Comparison of ENCODE assay signal across 8 cellular contexts in genomic region chr17:81044764-81045589, GRCh38. TPM values are rescaled to one million over a fixed set of nuclear protein-coding genes. Genes with fewer than 3 reads are reported as not detected.
A peak's percentile ranks its signal among the peaks of the same experiment; 100 is the strongest.
DNase-seq lines count a peak whose midpoint lies in the region; ATAC-seq and TF ChIP-seq lines count a peak whose summit lies in the region.

No MANE protein-coding gene starts in this region.

- CTCF ChIA-PET in activated CD4-positive, alpha-beta T cell treated with anti-CD3 and anti-CD28 coated beads, Interleukin-2, amount 10 ng/mL, durations not matched to agents 7 days and 5 days (lab: Charles Lee): interaction anchor here (1.6 kb wide), 1 partner anchor 12 kb away, joined by 4 read pairs; no protein-coding TSS in a partner anchor
- CTCF ChIA-PET in naive thymus-derived CD4-positive, alpha-beta T cell (lab: Charles Lee): no interaction called here

- ATAC-seq in HG03457 (IDR thresholded peaks at IDR 0.05; ENCODE audit: unreplicated experiment): no peak
- no peak for ATAC-seq in HG02759 (IDR thresholded peaks at IDR 0.05; ENCODE audit: unreplicated experiment)
- no peak for ATAC-seq in naive thymus-derived CD4-positive, alpha-beta T cell

- TF ChIP-seq POLR2A in adrenal gland (IDR thresholded peaks at IDR 0.05) (no peak), spleen (IDR thresholded peaks at IDR 0.05) (no peak)

- H3K4me3 ChIP-seq in adrenal gland (no peak overlapping the region), spleen (no peak overlapping the region)
- no peak overlapping the region for H3K4me3 ChIP-seq in naive thymus-derived CD4-positive, alpha-beta T cell (ENCODE audit: low read length)

- peak overlapping the region in 4 of 5 donors; percentile 49 to 89 (median 71) for H3K27ac ChIP-seq in adrenal gland
- peak overlapping the region in 5 of 8 donors; percentile 63 to 74 (median 65) for H3K27ac ChIP-seq in spleen
- H3K27ac ChIP-seq in naive thymus-derived CD4-positive, alpha-beta T cell (ENCODE audit: low read depth, low read length): no peak overlapping the region

- no peaks in the 10 kb centered on the region for H3K9me3 Mint-ChIP-seq in activated CD4-positive, alpha-beta T cell treated with anti-CD3 and anti-CD28 coated beads, Interleukin-2, amount 10 ng/mL, durations not matched to agents 7 days and 5 days
- no peaks in the 10 kb centered on the region for H3K9me3 Mint-ChIP-seq in naive thymus-derived CD4-positive, alpha-beta T cell

- H3K27me3 ChIP-seq in adrenal gland (no peaks in the 10 kb centered on the region), spleen (replicated peaks in 1 of 7) (peaks cover 0 to 7% (median 0%) of the 10 kb centered on the region in 7 donors)
- no peaks in the 10 kb centered on the region for H3K27me3 ChIP-seq in naive thymus-derived CD4-positive, alpha-beta T cell (ENCODE audit: control insufficient read depth in 2 of 2, insufficient read depth in 2 of 2, low read length in 2 of 2)

- H3K36me3 Mint-ChIP-seq in activated CD4-positive, alpha-beta T cell treated with anti-CD3 and anti-CD28 coated beads, Interleukin-2, amount 10 ng/mL, durations not matched to agents 7 days and 5 days (ENCODE audit: low read depth): no peaks in the 10 kb centered on the region
- H3K36me3 Mint-ChIP-seq in naive thymus-derived CD4-positive, alpha-beta T cell: no peaks in the 10 kb centered on the region

- H3K4me1 ChIP-seq in adrenal gland (replicated peaks in 1 of 2): peaks cover 17 to 70% of the 10 kb centered on the region in 2 donors
- H3K4me1 ChIP-seq in spleen: peaks cover 10 to 86% (median 55%) of the 10 kb centered on the region in 6 donors
- H3K4me1 ChIP-seq in naive thymus-derived CD4-positive, alpha-beta T cell (ENCODE audit: control insufficient read depth in 2 of 2, insufficient read depth in 2 of 2, low read length in 2 of 2): peaks cover 8 to 9% of the 10 kb centered on the region in 2 donors

- no peak overlapping the region for H3K4me3 Mint-ChIP-seq in activated CD4-positive, alpha-beta T cell treated with anti-CD3 and anti-CD28 coated beads, Interleukin-2, amount 10 ng/mL, durations not matched to agents 7 days and 5 days
- no peak overlapping the region for H3K4me3 Mint-ChIP-seq in naive thymus-derived CD4-positive, alpha-beta T cell

- peaks cover 13% of the 10 kb centered on the region for H3K4me1 Mint-ChIP-seq in activated CD4-positive, alpha-beta T cell treated with anti-CD3 and anti-CD28 coated beads, Interleukin-2, amount 10 ng/mL, durations not matched to agents 7 days and 5 days
- H3K4me1 Mint-ChIP-seq in naive thymus-derived CD4-positive, alpha-beta T cell: peaks cover 4 to 11% (median 6%) of the 10 kb centered on the region in 7 donors

- H3K27ac Mint-ChIP-seq in activated CD4-positive, alpha-beta T cell treated with anti-CD3 and anti-CD28 coated beads, Interleukin-2, amount 10 ng/mL, durations not matched to agents 7 days and 5 days: no peak overlapping the region
- no peak overlapping the region for H3K27ac Mint-ChIP-seq in naive thymus-derived CD4-positive, alpha-beta T cell

- WGBS in adrenal gland, 4 donors: 28 to 48% (median 44%) methylated on average over 7 to 28 of the region's 28 CpGs
- 30 to 64% (median 52%) methylated on average over 13 to 28 of the region's 28 CpGs for WGBS in spleen, 5 donors

- no peaks in the 10 kb centered on the region for H3K27me3 Mint-ChIP-seq in activated CD4-positive, alpha-beta T cell treated with anti-CD3 and anti-CD28 coated beads, Interleukin-2, amount 10 ng/mL, durations not matched to agents 7 days and 5 days
- no peaks in the 10 kb centered on the region for H3K27me3 Mint-ChIP-seq in naive thymus-derived CD4-positive, alpha-beta T cell

- no peaks in the 10 kb centered on the region for H3K36me3 ChIP-seq in adrenal gland (replicated peaks in 1 of 2)
- no peaks in the 10 kb centered on the region for H3K36me3 ChIP-seq in spleen
- H3K36me3 ChIP-seq in naive thymus-derived CD4-positive, alpha-beta T cell (ENCODE audit: control insufficient read depth in 2 of 3, insufficient read depth in 3 of 3, low read length in 3 of 3): no peaks in the 10 kb centered on the region

- H3K9me3 ChIP-seq in adrenal gland (replicated peaks in 1 of 3) (no peaks in the 10 kb centered on the region), spleen (no peaks in the 10 kb centered on the region)
- H3K9me3 ChIP-seq in naive thymus-derived CD4-positive, alpha-beta T cell (ENCODE audit: control insufficient read depth in 2 of 3, low read length in 3 of 3): no peaks in the 10 kb centered on the region

- DNase-seq in HT-29 (ENCODE audit: low spot score) (peak; percentile 97), adrenal gland (peak; percentile 69 to 94 (median 76)), hypothalamus (lab: John Stamatoyannopoulos, UW) (peak in 34 of 51 donors; percentile 17 to 63 (median 46)), spleen (peak; percentile 87)
- no peak for DNase-seq in activated CD4-positive, alpha-beta T cell treated with anti-CD3 and anti-CD28 coated beads, Interleukin-2, amount 10 ng/mL, durations not matched to agents 7 days and 5 days
- no peak for DNase-seq in naive thymus-derived CD4-positive, alpha-beta T cell

- POLR2A ChIA-PET in activated CD4-positive, alpha-beta T cell treated with anti-CD3 and anti-CD28 coated beads, Interleukin-2, amount 10 ng/mL, durations not matched to agents 7 days and 5 days (lab: Charles Lee): no interaction called here
- POLR2A ChIA-PET in naive thymus-derived CD4-positive, alpha-beta T cell (lab: Charles Lee): no interaction called here

- intact Hi-C loops in adrenal gland (cut with DNase I) (no loop called here), spleen (cut with DNase I; ENCODE audit: low total_unique reads) (no loop called here)
- intact Hi-C loops in naive thymus-derived CD4-positive, alpha-beta T cell (cut with micrococcal nuclease): no loop called here

- TF ChIP-seq CTCF in adrenal gland (IDR thresholded peaks at IDR 0.05) (no peak), spleen (IDR thresholded peaks at IDR 0.05 in 8 of 11, conservative IDR thresholded peaks at IDR 0.05 in 3 of 11) (no peak)

RNA-seq across cellular contexts. Expression of gene BAIAP2, which starts 10.0 kb away (rescaled TPM):
- total RNA-seq in HT-29 (2014; rRNA removed; shearing (Covaris generic)): 93.8 and 105 TPM in 2 replicates
- total RNA-seq in adrenal gland (10 to 100 TPM in 7 of 8 donors, 1 to 10 TPM in 1; 7.8 to 19.9 (median 15.3) TPM), spleen (10 to 100 TPM; 12.7 to 33.2 (median 23.4) TPM)
- polyA plus RNA-seq in adrenal gland (10 to 100 TPM in 2 of 3 donors, 1 to 10 TPM in 1; 8.7 to 33.4 (median 12.1) TPM), spleen (10 to 100 TPM in 1 of 3 donors, 1 to 10 TPM in 2; 2.8 to 11.8 (median 4.4) TPM)
- total RNA-seq in activated CD4-positive, alpha-beta T cell treated with anti-CD3 and anti-CD28 coated beads, Interleukin-2, amount 10 ng/mL, durations not matched to agents 7 days and 5 days: 1 to 10 TPM; 2.8 TPM
- total RNA-seq in naive thymus-derived CD4-positive, alpha-beta T cell: 10 to 100 TPM in 3 of 5 experiments, 1 to 10 TPM in 2; 7.3 to 13.7 (median 12.3) TPM
- 1 to 10 TPM; 3.2 to 4.9 TPM for polyA plus RNA-seq in naive thymus-derived CD4-positive, alpha-beta T cell

RNA-seq across cellular contexts. Expression of gene CHMP6, which starts 53.3 kb away (rescaled TPM):
- 9.7 and 12.7 TPM in 2 replicates for total RNA-seq in HT-29 (2014; rRNA removed; shearing (Covaris generic))
- total RNA-seq in adrenal gland (10 to 100 TPM; 22.6 to 35.3 (median 27.0) TPM), spleen (10 to 100 TPM; 23.0 to 35.7 (median 31.5) TPM)
- polyA plus RNA-seq in adrenal gland (10 to 100 TPM; 23.8 to 33.7 (median 24.4) TPM), spleen (10 to 100 TPM; 24.0 to 41.1 (median 25.4) TPM)
- total RNA-seq in activated CD4-positive, alpha-beta T cell treated with anti-CD3 and anti-CD28 coated beads, Interleukin-2, amount 10 ng/mL, durations not matched to agents 7 days and 5 days: 10 to 100 TPM; 31.3 to 32.9 TPM
- total RNA-seq in naive thymus-derived CD4-positive, alpha-beta T cell: 10 to 100 TPM; 26.4 to 49.9 (median 41.7) TPM
- polyA plus RNA-seq in naive thymus-derived CD4-positive, alpha-beta T cell: 10 to 100 TPM; 49.8 to 55.4 TPM

Comparison
In these comparisons a context has a peak if more than half of its experiments do, and no peak if none do; other contexts are left out.
1. DNase-seq: peak in HT-29 (single experiment), adrenal gland (7 of 7), hypothalamus (34 of 51) and spleen (single experiment); none in activated CD4-positive, alpha-beta T cell treated with anti-CD3 and anti-CD28 coated beads, Interleukin-2, amount 10 ng/mL, durations not matched to agents 7 days and 5 days (single experiment) and naive thymus-derived CD4-positive, alpha-beta T cell (0 of 9).